9 cellular contexts compared by ENCODE assay signal in genomic region chr3:149752788-149753136, GRCh38. TPM values are rescaled to one million over a fixed set of nuclear protein-coding genes. Genes with fewer than 3 reads are reported as not detected.
DNase-seq lines count a peak whose midpoint lies in the region; TF ChIP-seq lines count a peak whose summit lies in the region.
"Had no signal": no experiment of that assay in that cellular context is flagged by ENCODE, and none has a peak within 500 bp of the region (broad histone marks: within the 10 kb centered on the region; RNA-seq: fewer than 3 reads in every experiment).

No MANE protein-coding gene starts in this region.

- peak overlapping the region; percentile 99 for H3K4me3 ChIP-seq in GM12875 (ENCODE audit: low read depth, low read length)
- peak overlapping the region; percentile 88 for H3K4me3 ChIP-seq in MG63
- peak overlapping the region; percentile 98 for H3K4me3 ChIP-seq in endodermal cell (ENCODE audit: low read length)

- peak overlapping the region; percentile 95 for H3K4me3 Mint-ChIP-seq in endodermal cell
- H3K4me3 Mint-ChIP-seq in progenitor cell of endocrine pancreas (ENCODE audit: low read depth): peak overlapping the region; percentile 99

- H3K27ac Mint-ChIP-seq in endodermal cell (peak overlapping the region; percentile 99), progenitor cell of endocrine pancreas (peak overlapping the region; percentile 97)

- H3K36me3 Mint-ChIP-seq in endodermal cell (ENCODE audit: low read depth): peaks cover 28% of the 10 kb centered on the region
- H3K36me3 Mint-ChIP-seq in progenitor cell of endocrine pancreas (ENCODE audit: insufficient read depth): peaks cover 10% of the 10 kb centered on the region

- no peak for TF ChIP-seq CTCF in GM12875 (IDR thresholded peaks at IDR 0.05; ENCODE audit: borderline replicate concordance, insufficient read depth, low read depth, low read length)
- TF ChIP-seq CTCF in endodermal cell (conservative IDR thresholded peaks at IDR 0.05): no peak
- no peak for TF ChIP-seq CTCF in progenitor cell of endocrine pancreas (IDR thresholded peaks at IDR 0.05; ENCODE audit: unreplicated experiment)

- H3K27me3 ChIP-seq in MG63: no peaks in the 10 kb centered on the region
- H3K27me3 ChIP-seq in endodermal cell (ENCODE audit: control insufficient read depth, insufficient read depth, low read length, poor library complexity, severe bottlenecking): no peaks in the 10 kb centered on the region

- H3K9ac ChIP-seq in endodermal cell (ENCODE audit: extremely low read depth, low read length, poor library complexity, severe bottlenecking): peak overlapping the region; percentile 81

- no peaks in the 10 kb centered on the region for H3K9me3 Mint-ChIP-seq in endodermal cell
- no peaks in the 10 kb centered on the region for H3K9me3 Mint-ChIP-seq in progenitor cell of endocrine pancreas (ENCODE audit: low read depth)

- H3K9me3 ChIP-seq in MG63 (no peaks in the 10 kb centered on the region), endodermal cell (ENCODE audit: control insufficient read depth, low read length) (no peaks in the 10 kb centered on the region)

- intact Hi-C loops in posterior vena cava (cut with DNase I): no loop called here

- H3K4me1 ChIP-seq in endodermal cell (ENCODE audit: control insufficient read depth, insufficient read depth, low read length): peaks cover 2% of the 10 kb centered on the region

- H3K36me3 ChIP-seq in MG63: peaks cover 30% of the 10 kb centered on the region
- peaks cover 34% of the 10 kb centered on the region for H3K36me3 ChIP-seq in endodermal cell (ENCODE audit: control insufficient read depth, insufficient read depth, low read length)

- no peak for DNase-seq in MG63
- DNase-seq in endodermal cell: no peak
- no peak for DNase-seq in progenitor cell of endocrine pancreas (ENCODE audit: low spot score, unreplicated experiment)
- DNase-seq in NCI-H1092 (lab: John Stamatoyannopoulos, UW): no peak
- DNase-seq in amniotic stem cell (lab: John Stamatoyannopoulos, UW): no peak
- no peak for DNase-seq in posterior vena cava (ENCODE audit: low spot score)
- no peak for DNase-seq in iPS-NIHi7 (ENCODE audit: extremely low spot score)

- H3K27ac ChIP-seq in endodermal cell (ENCODE audit: low read depth, low read length): no peak overlapping the region

- peaks cover 26% of the 10 kb centered on the region for H3K4me1 Mint-ChIP-seq in endodermal cell
- H3K4me1 Mint-ChIP-seq in progenitor cell of endocrine pancreas (ENCODE audit: low read depth): peaks cover 6% of the 10 kb centered on the region

- peaks cover 4% of the 10 kb centered on the region for H3K27me3 Mint-ChIP-seq in endodermal cell (ENCODE audit: insufficient read depth)
- H3K27me3 Mint-ChIP-seq in progenitor cell of endocrine pancreas: peaks cover 4% of the 10 kb centered on the region

RNA-seq across cellular contexts. Expression of gene COMMD2, which starts 0.5 kb away (rescaled TPM):
- 53.3 and 86.3 TPM in 2 replicates for total RNA-seq in MG63 (2014; rRNA removed; shearing (Covaris generic); ENCODE audit: low replicate concordance)
- total RNA-seq in endodermal cell (10 to 100 TPM; 65.3 to 77.0 TPM), progenitor cell of endocrine pancreas (55.3 and 60.8 TPM in 2 replicates), posterior vena cava (10 to 100 TPM; 31.9 to 33.8 TPM)
- 61.3 TPM for polyA plus RNA-seq in endodermal cell (2013, experiment 1 of 2)
- polyA plus RNA-seq in endodermal cell (2013, experiment 2 of 2): 53.5 TPM

RNA-seq across cellular contexts. Expression of gene ANKUB1, which starts 39.6 kb away (rescaled TPM):
- total RNA-seq in MG63 (2014; rRNA removed; shearing (Covaris generic); ENCODE audit: low replicate concordance): not detected in 2 replicates
- total RNA-seq in endodermal cell (not detected), progenitor cell of endocrine pancreas (not detected in 2 replicates), posterior vena cava (not detected)
- not detected for polyA plus RNA-seq in endodermal cell (2013, experiment 1 of 2)
- not detected for polyA plus RNA-seq in endodermal cell (2013, experiment 2 of 2)
- total RNA-seq: pulmonary artery endothelial cell had no signal
